In genomic region chr20:38144608-38145093, GRCh38 we compare ENCODE assay signal across 12 cellular contexts. TPM values are rescaled to one million over a fixed set of nuclear protein-coding genes. Genes with fewer than 3 reads are reported as not detected.
DNase-seq lines count a peak whose midpoint lies in the region; ATAC-seq, FAIRE-seq and TF ChIP-seq lines count a peak whose summit lies in the region.
"Had no signal": no experiment of that assay in that cellular context is flagged by ENCODE, and none has a peak within 500 bp of the region (broad histone marks: within the 10 kb centered on the region; RNA-seq: fewer than 3 reads in every experiment).

No MANE protein-coding gene starts in this region.

- H3K4me1 Mint-ChIP-seq in GM23338 (peaks cover 10% of the 10 kb centered on the region), brain (peaks cover 54% of the 10 kb centered on the region)
- H3K4me1 Mint-ChIP-seq: B cell had no signal

- peak; percentile 23 for FAIRE-seq in HepG2 (lab: Jason Lieb, UNC)
- FAIRE-seq: endometrium, TTC549 had no signal

- H3K4me3 Mint-ChIP-seq in GM23338 (no peak overlapping the region), brain (no peak overlapping the region)
- H3K4me3 Mint-ChIP-seq: B cell, naive B cell had no signal

- TF ChIP-seq RAD21 in HepG2 (CRISPR knock-in tag; IDR thresholded peaks at IDR 0.05), result no peak

- no peak for TF ChIP-seq CTCF in GM23338 (conservative IDR thresholded peaks at IDR 0.05; ENCODE audit: low read depth in 2 of 2)
- TF ChIP-seq CTCF in brain (conservative IDR thresholded peaks at IDR 0.05), result no peak
- no peak for TF ChIP-seq CTCF in HepG2 (CRISPR knock-in tag; IDR thresholded peaks at IDR 0.05)
- no peak for TF ChIP-seq CTCF in GM10248 (IDR thresholded peaks at IDR 0.05; ENCODE audit: control extremely low read depth, extremely low read depth, low read depth, missing control alignments)

- TF ChIP-seq EP300 in HepG2 (IDR thresholded peaks at IDR 0.05; ENCODE audit: low read depth in 2 of 2, low read length in 2 of 2) (no peak), HepG2 (CRISPR knock-in tag; IDR thresholded peaks at IDR 0.05; ENCODE audit: borderline replicate concordance) (no peak)

- intact Hi-C loops in HepG2 (cut with micrococcal nuclease; ENCODE audit: unreplicated experiment), result no loop called here

- no TSS peak for BruUV-seq in HepG2 (replicated peaks; lab: Mats Ljungman, UMichigan)

- no peaks in the 10 kb centered on the region for H3K9me3 ChIP-seq in HepG2 (ENCODE audit: low read length)
- H3K9me3 ChIP-seq in skeletal muscle tissue (ENCODE audit: control insufficient read depth in 3 of 3, low read length in 3 of 3), result no peaks in the 10 kb centered on the region

- H3K9me2 ChIP-seq in GM23338 (ENCODE audit: insufficient read depth), result no peaks in the 10 kb centered on the region

- ATAC-seq in GM23338 (no peak), HepG2 (no peak), HG03432 (IDR thresholded peaks at IDR 0.05; ENCODE audit: unreplicated experiment) (no peak)

- H3K4me1 ChIP-seq in GM23338 (ENCODE audit: insufficient read depth) (peaks cover 5% of the 10 kb centered on the region; the same call in 1 of the 2 replicates), HepG2 (ENCODE audit: insufficient read depth, low read length) (peaks cover 39% of the 10 kb centered on the region), skeletal muscle tissue (ENCODE audit: control insufficient read depth in 3 of 3, insufficient read depth in 3 of 3, low read length in 3 of 3) (peaks cover 15 to 18% (median 15%) of the 10 kb centered on the region in 3 donors)

- H3K79me2 ChIP-seq in GM23338 (replicated peaks; ENCODE audit: insufficient read depth) (no peaks in the 10 kb centered on the region), HepG2 (ENCODE audit: insufficient read depth, low read length) (no peaks in the 10 kb centered on the region)

- H3F3A ChIP-seq in GM23338 (replicated peaks; ENCODE audit: low read depth), result no peaks in the 10 kb centered on the region

- DNase-seq in GM23338 (ENCODE audit: low spot score), result no peak
- DNase-seq in HepG2 (ENCODE audit: low spot score), result no peak
- no peak for DNase-seq in GM10248 (ENCODE audit: extremely low spot score)
- no peak for DNase-seq in activated CD8-positive, alpha-beta memory T cell treated with anti-CD3 and anti-CD28 coated beads, Interleukin-2, amount 50 U/mL, for 48 hours
- no peak for DNase-seq in activated CD4-positive, alpha-beta T cell treated with anti-CD3 and anti-CD28 coated beads for 48 hours
- DNase-seq: naive B cell had no signal

- POLR2A ChIA-PET in HepG2 (lab: Yijun Ruan, JAX), result interaction anchor here (0.9 to 4.1 kb wide), 31 partner anchors 8 to 966 kb away, joined by 3 to 50 read pairs (median 8); partner anchors contain the start of genes BLCAP, TGM2 and TTI1
- POLR2A ChIA-PET in GM10248 (lab: Yijun Ruan, JAX), result no interaction called here

- peak overlapping the region; percentile 73 for H3K9ac ChIP-seq in HepG2 (ENCODE audit: insufficient read depth, low read depth, low read length)
- H3K9ac ChIP-seq in skeletal muscle tissue (ENCODE audit: low read depth in 1 of 3, low read length in 3 of 3), result peak overlapping the region in 1 of 3 donors; percentile 54

- TF ChIP-seq POLR2A in HepG2 (IDR thresholded peaks at IDR 0.05; ENCODE audit: insufficient read depth in 1 of 2, low read depth in 2 of 2, low read length in 2 of 2), result no peak

- no peak overlapping the region for H3K4me3 ChIP-seq in GM23338
- peak overlapping the region in 1 of 3 experiments; percentile 65; a peak in 2 of 6 replicates for H3K4me3 ChIP-seq in HepG2 (replicated peaks in 1 of 3; ENCODE audit: insufficient read depth in 1 of 3, low read depth in 2 of 3, low read length in 3 of 3)
- no peak overlapping the region for H3K4me3 ChIP-seq in skeletal muscle tissue (ENCODE audit: low read length in 3 of 3)

- H3K27me3 Mint-ChIP-seq in GM23338 (ENCODE audit: insufficient read depth, low read depth, poor library complexity) (peaks cover 16% of the 10 kb centered on the region), brain (peaks cover 3% of the 10 kb centered on the region)
- H3K27me3 Mint-ChIP-seq: B cell had no signal

- no peak overlapping the region for H3K27ac ChIP-seq in GM23338 (ENCODE audit: low read depth)
- peak overlapping the region; percentile 87 for H3K27ac ChIP-seq in HepG2 (ENCODE audit: extremely low read length, insufficient read depth, low read length)
- H3K27ac ChIP-seq in skeletal muscle tissue (ENCODE audit: low read depth, low read length), result peak overlapping the region; percentile 58

- 94% methylated on average over 5 of the region's 6 CpGs for WGBS in HepG2 (ENCODE audit: low lambda C conversion rate)

- H3K4me2 ChIP-seq in GM23338 (no peak overlapping the region), HepG2 (ENCODE audit: low read depth, low read length) (peak overlapping the region; percentile 85)

- in situ Hi-C loops in HepG2 (cut with HindIII; ENCODE audit: extremely low pct_ligation_motif_present, low pct_unique_long_range_greater_than_20kb), result no loop called here

- H4K20me1 ChIP-seq in GM23338 (replicated peaks; ENCODE audit: insufficient read depth) (no peaks in the 10 kb centered on the region), HepG2 (ENCODE audit: insufficient read depth, low read length) (no peaks in the 10 kb centered on the region)

- H3K36me3 ChIP-seq in GM23338 (ENCODE audit: insufficient read depth) (no peaks in the 10 kb centered on the region), HepG2 (replicated peaks in 1 of 2; ENCODE audit: control insufficient read depth in 1 of 2, insufficient read depth in 2 of 2, low read length in 2 of 2) (no peaks in the 10 kb centered on the region; a peak in 3 of 5 replicates), skeletal muscle tissue (ENCODE audit: control insufficient read depth in 3 of 3, insufficient read depth in 3 of 3, low read length in 3 of 3) (peaks cover 1 to 51% (median 25%) of the 10 kb centered on the region in 3 donors)

- H3K36me3 Mint-ChIP-seq in GM23338 (ENCODE audit: low read depth), result no peaks in the 10 kb centered on the region
- no peaks in the 10 kb centered on the region for H3K36me3 Mint-ChIP-seq in brain
- H3K36me3 Mint-ChIP-seq: naive B cell had no signal

- H3K9me3 Mint-ChIP-seq in GM23338 (no peaks in the 10 kb centered on the region), brain (peaks cover 0 to 3% (median 0%) of the 10 kb centered on the region in 5 experiments)
- H3K9me3 Mint-ChIP-seq: naive B cell had no signal

- H3K27me3 ChIP-seq in GM23338 (ENCODE audit: insufficient read depth), result no peaks in the 10 kb centered on the region
- no peaks in the 10 kb centered on the region for H3K27me3 ChIP-seq in HepG2 (ENCODE audit: control insufficient read depth in 1 of 2, insufficient read depth in 2 of 2, low read length in 2 of 2)
- H3K27me3 ChIP-seq in skeletal muscle tissue (ENCODE audit: control insufficient read depth in 3 of 3, insufficient read depth in 3 of 3, low read length in 3 of 3), result no peaks in the 10 kb centered on the region

- H2AFZ ChIP-seq in GM23338 (0 out of 2 replicates have a peak overlapping the region, but pooled peaks have one; percentile 63), HepG2 (ENCODE audit: low read length) (no peak overlapping the region)

- H3K27ac Mint-ChIP-seq in GM23338 (no peak overlapping the region), brain (peak overlapping the region in 3 of 5 experiments; percentile 53 to 85 (median 70))
- H3K27ac Mint-ChIP-seq: B cell had no signal

- CTCF ChIA-PET in HepG2 (lab: Yijun Ruan, JAX; ENCODE audit: low intra/inter-chr PET ratio, low total read pairs), result no interaction called here
- CTCF ChIA-PET in GM10248 (lab: Yijun Ruan, JAX), result interaction anchor here (1.7 to 1.8 kb wide), 2 partner anchors 20 to 77 kb away, joined by 5 to 8 read pairs; partner anchors contain the start of gene TGM2

TF ChIP-seq in GM23338, 12 proteins besides CTCF, POLR2A, EP300 and RAD21 (continues in another document):
- TF ChIP-seq EZH2phosphoT487 (IDR thresholded peaks at IDR 0.05; ENCODE audit: unreplicated experiment) (no peak), EZH2 (IDR thresholded peaks at IDR 0.05; ENCODE audit: low read depth, unreplicated experiment) (no peak)

RNA-seq across cellular contexts. Expression of gene TGM2, which starts 20.4 kb away (rescaled TPM):
- total RNA-seq in GM23338 (2014; rRNA removed; shearing (Covaris generic)), result 0.19 and 1.0 TPM in 2 replicates
- polyA plus RNA-seq in GM23338 (2016; fragmentation: Nextera tagmentation; extraction: Ambion mirVana), result 0.45 and 0.49 TPM in 2 replicates
- 34.7 TPM for polyA plus RNA-seq in brain (ENCODE audit: insufficient read depth, low read depth, low replicate concordance)
- 4.2 and 4.5 TPM in 2 replicates for total RNA-seq in HepG2 (2016; rRNA removed; fragmentation: Illumina TruSeq; extraction: Trizol)
- 0.61 and 0.88 TPM in 2 replicates for total RNA-seq in HepG2 (2016; cell fraction: cytosol; rRNA removed; fragmentation: Illumina TruSeq; extraction: Trizol; ENCODE audit: low read depth)
- 3.3 and 4.3 TPM in 2 replicates for total RNA-seq in HepG2 (2016; cell fraction: insoluble cytoplasmic fraction; rRNA removed; fragmentation: Illumina TruSeq; extraction: Trizol)
- 2.1 and 2.3 TPM in 2 replicates for total RNA-seq in HepG2 (2016; cell fraction: membrane; rRNA removed; fragmentation: Illumina TruSeq; extraction: Trizol)
- 4.3 and 4.5 TPM in 2 replicates for total RNA-seq in HepG2 (2016; cell fraction: nucleus; rRNA removed; fragmentation: Illumina TruSeq; extraction: Trizol)
- 46.4 and 52.3 TPM in 2 replicates for polyA plus RNA-seq in HepG2 (2011; rRNA removed)
- 39.7 and 45.8 TPM in 2 replicates for polyA plus RNA-seq in HepG2 (2011; cell fraction: cytosol; rRNA removed)
- 48.4 and 54.8 TPM in 2 replicates for polyA plus RNA-seq in HepG2 (2011; cell fraction: nucleus; rRNA removed)
- 14.4 and 32.4 TPM in 2 replicates for polyA plus RNA-seq in HepG2 (2012)
- polyA plus RNA-seq in HepG2 (2016; cell fraction: cytosol; fragmentation: Illumina TruSeq; extraction: Trizol; ENCODE audit: low read depth), result 1.5 and 1.8 TPM in 2 replicates
- polyA plus RNA-seq in HepG2 (2016; cell fraction: insoluble cytoplasmic fraction; fragmentation: Illumina TruSeq; extraction: Trizol; ENCODE audit: low read depth), result 5.3 and 7.5 TPM in 2 replicates
- 2.5 TPM in 2 replicates for polyA plus RNA-seq in HepG2 (2016; cell fraction: membrane; fragmentation: Illumina TruSeq; extraction: Trizol; ENCODE audit: low read depth)
- 7.7 and 9.8 TPM in 2 replicates for polyA plus RNA-seq in HepG2 (2016; cell fraction: nucleus; fragmentation: Illumina TruSeq; extraction: Trizol; ENCODE audit: insufficient read depth, low read depth)
- 39.1 and 112 TPM in 2 replicates for polyA minus RNA-seq in HepG2 (2011; rRNA and poly(A)+ RNA removed; ENCODE audit: low replicate concordance)
- polyA minus RNA-seq in HepG2 (2011; cell fraction: cytosol; rRNA and poly(A)+ RNA removed), result 43.5 and 48.8 TPM in 2 replicates
- 26.7 and 32.2 TPM in 2 replicates for polyA minus RNA-seq in HepG2 (2011; cell fraction: nucleus; rRNA and poly(A)+ RNA removed)
- total RNA-seq in skeletal muscle tissue, result 7.3 TPM
